21 cellular contexts compared by ENCODE assay signal in the genomic region with DNA sequence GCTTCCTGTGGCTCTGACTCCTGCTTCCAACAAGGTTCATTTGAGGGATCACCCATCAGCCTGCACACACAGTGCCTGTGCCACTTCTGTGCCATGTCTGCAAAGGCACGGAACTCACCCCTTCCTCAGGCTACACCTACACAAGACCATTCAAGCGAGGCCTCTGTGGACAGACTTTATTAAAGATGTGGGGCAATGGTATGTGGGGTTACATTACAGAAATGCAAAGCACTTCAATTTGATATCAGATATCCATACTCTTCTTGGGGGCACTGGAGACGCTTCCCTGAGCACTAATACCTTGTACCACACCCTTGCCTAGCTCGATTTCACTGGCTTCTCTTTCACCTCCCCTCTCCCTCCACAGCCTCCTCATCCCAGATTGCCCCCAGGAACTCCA.
"Had no signal": no experiment of that assay in that cellular context is flagged by ENCODE, and none has a peak within 500 bp of the region (broad histone marks: within the 10 kb centered on the region; RNA-seq: fewer than 3 reads in every experiment).

No MANE protein-coding gene starts in this region.

- H3K4me3 ChIP-seq: heart right ventricle, lower lobe of right lung, mucosa of descending colon, right atrium auricular region, transverse colon had no signal

- H3K27ac Mint-ChIP-seq: activated CD4-positive, alpha-beta memory T cell treated with anti-CD3 and anti-CD28 coated beads for 36 hours; activated naive CD8-positive, alpha-beta T cell treated with anti-CD3 and anti-CD28 coated beads for 36 hours; T-helper 17 cell had no signal

- ATAC-seq: heart right ventricle, left lobe of liver, lower lobe of right lung, mucosa of descending colon, T-helper 17 cell had no signal

- H3K4me1 Mint-ChIP-seq: activated naive CD8-positive, alpha-beta T cell treated with anti-CD3 and anti-CD28 coated beads for 36 hours had no signal

- H3K27ac ChIP-seq: epithelial cell of prostate, heart right ventricle, lower lobe of right lung, right atrium auricular region, transverse colon had no signal

- H3K9me3 ChIP-seq: heart right ventricle, lower lobe of right lung, mucosa of descending colon, right atrium auricular region, transverse colon had no signal

- H3K9me3 Mint-ChIP-seq: activated CD4-positive, alpha-beta memory T cell treated with anti-CD3 and anti-CD28 coated beads for 36 hours had no signal

- H3K36me3 ChIP-seq: lower lobe of right lung, right atrium auricular region, transverse colon had no signal

- DNase-seq: activated CD4-positive, alpha-beta memory T cell treated with anti-CD3 and anti-CD28 coated beads for 36 hours; activated CD4-positive, alpha-beta T cell treated with anti-CD3 and anti-CD28 coated beads for 48 hours; activated CD4-positive, CD25-positive, alpha-beta regulatory T cell; activated naive CD4-positive, alpha-beta T cell treated with Interleukin-2 at 50 U/mL for 16 hours; activated naive CD8-positive, alpha-beta T cell treated with anti-CD3 and anti-CD28 coated beads for 36 hours; activated T-cell treated with anti-CD3 and anti-CD28 coated beads, Interleukin-2, amount 50 U/mL, for 48 hours; cerebellar nuclear complex; cortex of kidney; heart right ventricle; lower lobe of right lung; mesendoderm; mucosa of descending colon; naive B cell; stimulated activated CD4-positive, alpha-beta T cell treated with anti-CD3 and anti-CD28 coated beads, Interleukin-4, amount 100 ng/mL, for 24 hours; stimulated activated naive CD4-positive, alpha-beta T cell treated with Interleukin-2 at 50 U/mL for 16 hours; substantia nigra; T-helper 17 cell; transverse colon had no signal

- H3K27me3 Mint-ChIP-seq: activated CD4-positive, alpha-beta memory T cell treated with anti-CD3 and anti-CD28 coated beads for 36 hours; activated naive CD8-positive, alpha-beta T cell treated with anti-CD3 and anti-CD28 coated beads for 36 hours; naive B cell; T-helper 17 cell had no signal

- H3K27me3 ChIP-seq: heart right ventricle, right atrium auricular region, transverse colon had no signal

- H3K4me3 Mint-ChIP-seq: activated CD4-positive, alpha-beta memory T cell treated with anti-CD3 and anti-CD28 coated beads for 36 hours; activated naive CD8-positive, alpha-beta T cell treated with anti-CD3 and anti-CD28 coated beads for 36 hours; naive B cell; T-helper 17 cell had no signal
